In the genomic region with DNA sequence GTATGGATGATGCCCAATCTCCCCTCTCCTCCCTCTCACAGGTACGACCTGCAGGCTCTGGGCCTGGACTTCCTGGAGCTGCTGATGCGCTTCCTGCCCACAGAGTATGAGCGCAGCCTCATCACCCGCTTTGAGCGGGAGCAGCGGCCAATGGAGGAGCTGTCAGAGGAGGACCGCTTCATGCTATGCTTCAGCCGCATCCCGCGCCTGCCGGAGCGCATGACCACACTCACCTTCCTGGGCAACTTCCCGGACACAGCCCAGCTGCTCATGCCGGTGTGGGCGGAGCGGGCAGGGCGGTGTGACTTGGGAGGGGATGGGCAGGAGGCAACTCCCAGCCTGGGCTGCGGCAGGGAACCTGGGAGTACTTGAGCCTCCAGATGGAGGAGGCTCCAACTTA, we compare ENCODE assay signal across 30 cellular contexts. TPM values are rescaled to one million over a fixed set of nuclear protein-coding genes. Genes with fewer than 3 reads are reported as not detected.
DNase-seq lines count a peak whose midpoint lies in the region; ATAC-seq, FAIRE-seq and TF ChIP-seq lines count a peak whose summit lies in the region.
"Had no signal": no experiment of that assay in that cellular context is flagged by ENCODE, and none has a peak within 500 bp of the region (broad histone marks: within the 10 kb centered on the region; RNA-seq: fewer than 3 reads in every experiment).

No MANE protein-coding gene starts in this region.

- H3K4me1 ChIP-seq in K562 (replicated peaks in 1 of 2; ENCODE audit: control insufficient read depth in 2 of 2, insufficient read depth in 2 of 2, low read length in 2 of 2) = peaks cover 2 to 49% of the 10 kb centered on the region in 2 experiments; a peak in 4 of 5 replicates
- H3K4me1 ChIP-seq in neutrophil (ENCODE audit: control insufficient read depth in 1 of 2, insufficient read depth in 1 of 2, low read depth in 1 of 2, low read length in 1 of 2) = peaks cover 30 to 37% of the 10 kb centered on the region in 2 experiments

- no peak overlapping the region for H3K27ac Mint-ChIP-seq in immature natural killer cell
- H3K27ac Mint-ChIP-seq in activated CD8-positive, alpha-beta memory T cell treated with anti-CD3 and anti-CD28 coated beads, Interleukin-2, amount 10 ng/mL, durations not matched to agents 7 days and 5 days = no peak overlapping the region
- H3K27ac Mint-ChIP-seq: neural progenitor cell had no signal

- peaks cover 42 to 45% of the 10 kb centered on the region in 2 donors for H3K4me1 Mint-ChIP-seq in immature natural killer cell
- H3K4me1 Mint-ChIP-seq in activated CD8-positive, alpha-beta memory T cell treated with anti-CD3 and anti-CD28 coated beads, Interleukin-2, amount 10 ng/mL, durations not matched to agents 7 days and 5 days = peaks cover 42% of the 10 kb centered on the region

- 91% methylated on average over 18 of the region's 18 CpGs for WGBS in K562 (ENCODE audit: insufficient coverage, low coverage, missing lambda C conversion rate)

- no peak overlapping the region for H2AFZ ChIP-seq in K562 (ENCODE audit: low read depth, low read length)
- H2AFZ ChIP-seq: neural progenitor cell had no signal

- POLR2A ChIA-PET in K562 (lab: Yijun Ruan, JAX) = interaction anchor here (0.6 kb wide), 1 partner anchor 32 kb away, joined by 5 read pairs; no protein-coding TSS in a partner anchor

- H3K27ac ChIP-seq in K562 (ENCODE audit: extremely low read depth, low read depth, low read length) = no peak overlapping the region
- H3K27ac ChIP-seq in neutrophil = peak overlapping the region; percentile 87
- H3K27ac ChIP-seq: epithelial cell of prostate, heart left ventricle, neural progenitor cell, psoas muscle, skin epidermis, thoracic aorta had no signal

- H3K9me1 ChIP-seq in K562 (ENCODE audit: control insufficient read depth, insufficient read depth, low read length) = no peaks in the 10 kb centered on the region

- in situ Hi-C loops in K562 (cut with MboI) = no loop called here

- peaks cover 43% of the 10 kb centered on the region; the same call in 2 of the 3 replicates for H3K36me3 ChIP-seq in K562 (ENCODE audit: control insufficient read depth, insufficient read depth, low read length)
- H3K36me3 ChIP-seq in neutrophil = peaks cover 100% of the 10 kb centered on the region
- H3K36me3 ChIP-seq: neural progenitor cell, thoracic aorta had no signal

- no peak for TF ChIP-seq CTCF in K562 (IDR thresholded peaks at IDR 0.05 in 2 of 3, conservative IDR thresholded peaks at IDR 0.05 in 1 of 3; ENCODE audit: insufficient read depth in 2 of 3, low read depth in 1 of 3, low read length in 3 of 3)
- TF ChIP-seq CTCF in neutrophil (IDR thresholded peaks at IDR 0.05) = no peak

- no peaks in the 10 kb centered on the region for H4K20me1 ChIP-seq in K562 (replicated peaks; ENCODE audit: control insufficient read depth, insufficient read depth, low read length)

- BruUV-seq in K562 (replicated peaks; lab: Mats Ljungman, UMichigan) = no TSS peak

- H3K4me2 ChIP-seq in K562 (ENCODE audit: insufficient read depth, low read length) = no peak overlapping the region
- H3K4me2 ChIP-seq: neural progenitor cell had no signal

- TF ChIP-seq RAD21 in K562 (CRISPR knock-in tag; conservative IDR thresholded peaks at IDR 0.05 in 1 of 2, IDR thresholded peaks at IDR 0.05 in 1 of 2) = no peak

- peaks cover 22 to 36% (median 22%) of the 10 kb centered on the region in 3 donors for H3K36me3 Mint-ChIP-seq in immature natural killer cell
- peaks cover 51% of the 10 kb centered on the region for H3K36me3 Mint-ChIP-seq in activated CD8-positive, alpha-beta memory T cell treated with anti-CD3 and anti-CD28 coated beads, Interleukin-2, amount 10 ng/mL, durations not matched to agents 7 days and 5 days
- H3K36me3 Mint-ChIP-seq: IgD-negative memory B cell, neural progenitor cell had no signal

- no peak for TF ChIP-seq POLR2A in K562 (conservative IDR thresholded peaks at IDR 0.05)

- CTCF ChIA-PET in K562 (lab: Yijun Ruan, JAX; ENCODE audit: low intra/inter-chr PET ratio) = no interaction called here
- CTCF ChIA-PET in activated CD8-positive, alpha-beta memory T cell treated with anti-CD3 and anti-CD28 coated beads, Interleukin-2, amount 10 ng/mL, durations not matched to agents 7 days and 5 days (lab: Charles Lee) = interaction anchor here (1.0 to 5.3 kb wide), 4 partner anchors 13 to 109 kb away, joined by 3 to 16 read pairs (median 7); a partner anchor contains a TSS

- DNase-seq in DMS 273 (lab: John Stamatoyannopoulos, UW; ENCODE audit: unreplicated experiment) (peak; percentile 40), DMS 273 treated with DMSO at 0.1 percent for 48 hours (lab: John Stamatoyannopoulos, UW) (no peak), DMS53 (lab: John Stamatoyannopoulos, UW) (peak; percentile 92), K562 (ENCODE audit: extremely low read depth in 1 of 4, low spot score in 3 of 4) (no peak), immature natural killer cell (no peak)
- DNase-seq in activated CD8-positive, alpha-beta memory T cell treated with anti-CD3 and anti-CD28 coated beads, Interleukin-2, amount 10 ng/mL, durations not matched to agents 7 days and 5 days = no peak
- DNase-seq: 8988T; activated naive CD4-positive, alpha-beta T cell treated with anti-CD3 and anti-CD28 coated beads, Interleukin-2, amount 50 U/mL, for 16 hours; AML-193; Caco-2; heart left ventricle; NCI-H1105 treated with DMSO at 0.1 percent for 48 hours; NCI-H2171; NCI-H526 treated with DMSO at 0.1 percent for 48 hours; psoas muscle; stimulated activated CD4-positive, alpha-beta T cell treated with anti-CD3 and anti-CD28 coated beads, Interleukin-2, amount 100 ng/mL, for 24 hours; stimulated activated naive CD4-positive, alpha-beta T cell; T1000 had no signal

- H3K4me3 Mint-ChIP-seq in immature natural killer cell = no peak overlapping the region
- no peak overlapping the region for H3K4me3 Mint-ChIP-seq in activated CD8-positive, alpha-beta memory T cell treated with anti-CD3 and anti-CD28 coated beads, Interleukin-2, amount 10 ng/mL, durations not matched to agents 7 days and 5 days
- H3K4me3 Mint-ChIP-seq: neural progenitor cell had no signal

- H3K9me3 Mint-ChIP-seq in immature natural killer cell = peaks cover 0 to 1% (median 0%) of the 10 kb centered on the region in 6 donors
- no peaks in the 10 kb centered on the region for H3K9me3 Mint-ChIP-seq in activated CD8-positive, alpha-beta memory T cell treated with anti-CD3 and anti-CD28 coated beads, Interleukin-2, amount 10 ng/mL, durations not matched to agents 7 days and 5 days (ENCODE audit: low read depth)
- H3K9me3 Mint-ChIP-seq: IgD-negative memory B cell, neural progenitor cell had no signal

- FAIRE-seq in K562 (lab: Jason Lieb, UNC) = no peak
- FAIRE-seq: astrocyte, H54 had no signal

- H3K27me3 ChIP-seq in K562 (ENCODE audit: control insufficient read depth in 2 of 2, insufficient read depth in 2 of 2, low read length in 2 of 2) (no peaks in the 10 kb centered on the region), neutrophil (no peaks in the 10 kb centered on the region)
- H3K27me3 ChIP-seq: heart left ventricle had no signal

- no peak for TF ChIP-seq EP300 in K562 (IDR thresholded peaks at IDR 0.05; ENCODE audit: low read length)

- H3K79me2 ChIP-seq in K562 (ENCODE audit: control insufficient read depth, insufficient read depth, low read length) = peaks cover 8% of the 10 kb centered on the region

- H3K9me3 ChIP-seq in K562 (replicated peaks; ENCODE audit: control insufficient read depth, insufficient read depth, low read depth, low read length) (no peaks in the 10 kb centered on the region), neutrophil (peaks cover 21% of the 10 kb centered on the region)
- H3K9me3 ChIP-seq: Caco-2, heart left ventricle, psoas muscle, thoracic aorta had no signal

- no peak overlapping the region for H3K4me3 ChIP-seq in K562
- no peak overlapping the region for H3K4me3 ChIP-seq in neutrophil (ENCODE audit: low read depth in 1 of 2, low read length in 1 of 2)
- H3K4me3 ChIP-seq: heart left ventricle, neural progenitor cell, psoas muscle, skin epidermis, thoracic aorta had no signal

- intact Hi-C loops in K562 (cut with micrococcal nuclease) = no loop called here

- H3K9ac ChIP-seq in K562 (ENCODE audit: insufficient read depth in 1 of 2, low read depth in 2 of 2, low read length in 2 of 2) = peak overlapping the region in 1 of 2 experiments; percentile 50; a peak in 1 of 4 replicates
- H3K9ac ChIP-seq: neural progenitor cell had no signal

- ATAC-seq in K562 (no peak), HG03159 (IDR thresholded peaks at IDR 0.05; ENCODE audit: unreplicated experiment) (no peak)
- no peak for ATAC-seq in activated CD8-positive, alpha-beta memory T cell treated with anti-CD3 and anti-CD28 coated beads, Interleukin-2, amount 10 ng/mL, durations not matched to agents 7 days and 5 days
- ATAC-seq: activated CD4-positive, CD25-positive, alpha-beta regulatory T cell treated with anti-CD3 and anti-CD28 coated beads, Interleukin-2, amount 50 U/mL, for 24 hours; heart left ventricle; psoas muscle had no signal

- peaks cover 6 to 17% (median 15%) of the 10 kb centered on the region in 3 donors for H3K27me3 Mint-ChIP-seq in immature natural killer cell (ENCODE audit: low read depth in 3 of 3)
- no peaks in the 10 kb centered on the region for H3K27me3 Mint-ChIP-seq in activated CD8-positive, alpha-beta memory T cell treated with anti-CD3 and anti-CD28 coated beads, Interleukin-2, amount 10 ng/mL, durations not matched to agents 7 days and 5 days
- H3K27me3 Mint-ChIP-seq: IgD-negative memory B cell had no signal

RNA-seq across cellular contexts. Expression of a gene that starts 18.1 kb away (rescaled TPM):
- total RNA-seq in K562 (2011; cell fraction: chromatin; rRNA removed; ENCODE audit: low replicate concordance) = 0.30 and 0.49 TPM in 2 replicates
- 0.17 and 0.26 TPM in 2 replicates for total RNA-seq in K562 (2011; cell fraction: nucleolus; rRNA removed)
- total RNA-seq in K562 (2011; cell fraction: nucleoplasm; rRNA removed) = 0.29 TPM in 1 of 2 replicates, not detected in the other
- total RNA-seq in K562 (2014; rRNA removed) = not detected in 2 replicates
- total RNA-seq in K562 (2014; rRNA removed; fragmentation: Illumina TruSeq; extraction: Trizol) = not detected in 2 replicates
- total RNA-seq in K562 (2015; rRNA removed; fragmentation: Illumina TruSeq; extraction: Trizol) = not detected in 2 replicates
- total RNA-seq in K562 (2021) = not detected in 2 replicates
- not detected in 2 replicates for polyA plus RNA-seq in K562 (2011; rRNA removed)
- not detected in 2 replicates for polyA plus RNA-seq in K562 (2011; cell fraction: cytosol; rRNA removed)
- polyA plus RNA-seq in K562 (2011; cell fraction: nucleus; rRNA removed) = not detected in 2 replicates
- 0.18 and 0.30 TPM in 2 replicates for polyA plus RNA-seq in K562 (2012)
- polyA plus RNA-seq in K562 (2014; fragmentation: Illumina TruSeq; extraction: Trizol) = not detected in 2 replicates
- polyA plus RNA-seq in K562 (2014; fragmentation: Nextera tagmentation; extraction: Ambion mirVana) = under 1 TPM; 0.03 to 0.06 TPM
- polyA plus RNA-seq in K562 (2014; rRNA removed) = not detected in 2 replicates
- polyA minus RNA-seq in K562 (2011; rRNA and poly(A)+ RNA removed) = not detected in 2 replicates
- not detected in 2 replicates for polyA minus RNA-seq in K562 (2011; cell fraction: cytosol; rRNA and poly(A)+ RNA removed)
- not detected in 2 replicates for polyA minus RNA-seq in K562 (2011; cell fraction: nucleus; rRNA and poly(A)+ RNA removed)
- under 1 TPM in 1 of 3 donors, not detected in 2; 0.16 TPM for polyA plus RNA-seq in immature natural killer cell
- under 1 TPM; 0.23 to 0.49 TPM for total RNA-seq in activated CD8-positive, alpha-beta memory T cell treated with anti-CD3 and anti-CD28 coated beads, Interleukin-2, amount 10 ng/mL, durations not matched to agents 7 days and 5 days
- total RNA-seq: astrocyte, Caco-2, heart left ventricle, liver, M059J, thoracic aorta had no signal
- polyA plus RNA-seq: heart left ventricle, liver, psoas muscle had no signal

RNA-seq across cellular contexts. Expression of a gene that starts 22.1 kb away (rescaled TPM):
- total RNA-seq in K562 (2011; cell fraction: chromatin; rRNA removed; ENCODE audit: low replicate concordance) = 52.9 and 134 TPM in 2 replicates
- 50.8 and 62.5 TPM in 2 replicates for total RNA-seq in K562 (2011; cell fraction: nucleolus; rRNA removed)
- 48.8 and 58.4 TPM in 2 replicates for total RNA-seq in K562 (2011; cell fraction: nucleoplasm; rRNA removed)
- total RNA-seq in K562 (2014; rRNA removed) (6.9 and 10.1 TPM in 2 replicates), K562 (2014; rRNA removed; fragmentation: Illumina TruSeq; extraction: Trizol) (5.7 and 5.8 TPM in 2 replicates), K562 (2015; rRNA removed; fragmentation: Illumina TruSeq; extraction: Trizol) (8.3 and 10.7 TPM in 2 replicates), K562 (2021) (32.1 and 36.6 TPM in 2 replicates)
- polyA plus RNA-seq in K562 (2011; rRNA removed) (7.7 TPM in 2 replicates), K562 (2014; fragmentation: Illumina TruSeq; extraction: Trizol) (24.1 and 31.8 TPM in 2 replicates), K562 (2014; fragmentation: Nextera tagmentation; extraction: Ambion mirVana) (1 to 10 TPM in 1 of 2 experiments, under 1 TPM in 1; 0.70 to 1.3 TPM), K562 (2014; rRNA removed) (16.6 and 16.9 TPM in 2 replicates), immature natural killer cell (10 to 100 TPM; 17.6 to 66.7 (median 25.3) TPM)
- polyA plus RNA-seq in K562 (2011; cell fraction: cytosol; rRNA removed) = 6.3 and 8.7 TPM in 2 replicates
- 57.8 and 61.3 TPM in 2 replicates for polyA plus RNA-seq in K562 (2011; cell fraction: nucleus; rRNA removed)
- polyA plus RNA-seq in K562 (2012) = 40.6 and 95.2 TPM in 2 replicates
- 3.6 and 10.5 TPM in 2 replicates for polyA minus RNA-seq in K562 (2011; rRNA and poly(A)+ RNA removed)
- polyA minus RNA-seq in K562 (2011; cell fraction: cytosol; rRNA and poly(A)+ RNA removed) = 19.9 and 27.9 TPM in 2 replicates
- polyA minus RNA-seq in K562 (2011; cell fraction: nucleus; rRNA and poly(A)+ RNA removed) = 14.5 and 19.8 TPM in 2 replicates
- total RNA-seq in activated CD8-positive, alpha-beta memory T cell treated with anti-CD3 and anti-CD28 coated beads, Interleukin-2, amount 10 ng/mL, durations not matched to agents 7 days and 5 days = 100 to 1,000 TPM; 482 to 504 TPM

Comparison
In these comparisons a context has a peak if more than half of its experiments do, and no peak if none do; other contexts are left out.
1. DNase-seq: peak in DMS 273 (single experiment) and DMS53 (single experiment); none in DMS 273 treated with DMSO at 0.1 percent for 48 hours (single experiment), K562 (0 of 4), immature natural killer cell (0 of 3) and activated CD8-positive, alpha-beta memory T cell treated with anti-CD3 and anti-CD28 coated beads, Interleukin-2, amount 10 ng/mL, durations not matched to agents 7 days and 5 days (single experiment).